ENCODE assay signal across 8 cellular contexts in genomic region chr17:42843358-42843934, GRCh38. TPM values are rescaled to one million over a fixed set of nuclear protein-coding genes. Genes with fewer than 3 reads are reported as not detected.
DNase-seq lines count a peak whose midpoint lies in the region; ATAC-seq lines count a peak whose summit lies in the region.

No MANE protein-coding gene starts in this region.

- H3K4me3 ChIP-seq in right cardiac atrium (ENCODE audit: low read length): no peak overlapping the region

- DNase-seq in 8988T (peak; percentile 41), GM04503 (ENCODE audit: low read depth) (peak; percentile 15), NCI-H2081 treated with DMSO at 0.1 percent for 48 hours (lab: John Stamatoyannopoulos, UW) (peak; percentile 33), amniotic epithelial cell (ENCODE audit: low read depth) (peak; percentile 66), right cardiac atrium (no peak), smooth muscle cell of the brain vasculature (ENCODE audit: low read depth, low spot score) (peak; percentile 23)

- no peaks in the 10 kb centered on the region for H3K27me3 ChIP-seq in right cardiac atrium (ENCODE audit: control insufficient read depth, insufficient read depth)

- 30% methylated on average over 6 of the region's 6 CpGs for WGBS in right cardiac atrium

- intact Hi-C loops in right cardiac atrium (cut with DNase I): loop anchor here in 3 of 4 donors (2.0 to 5.0 kb wide), 2 partner anchors 93 to 94 kb away; no protein-coding TSS in a partner anchor

- no peaks in the 10 kb centered on the region for H3K9me3 ChIP-seq in right cardiac atrium (ENCODE audit: control insufficient read depth, low read length)

- H3K4me1 ChIP-seq in right cardiac atrium (ENCODE audit: control insufficient read depth, insufficient read depth, low read length): no peaks in the 10 kb centered on the region

- no peak overlapping the region for H3K27ac ChIP-seq in right cardiac atrium (ENCODE audit: low read length)

- peak; percentile 51 to 60 for ATAC-seq in right cardiac atrium
- no peak for ATAC-seq in GM18867 (IDR thresholded peaks at IDR 0.05; ENCODE audit: unreplicated experiment)
- ATAC-seq in HG03432 (IDR thresholded peaks at IDR 0.05; ENCODE audit: unreplicated experiment): no peak

RNA-seq across cellular contexts. Expression of gene AOC2, which starts 0.9 kb away (rescaled TPM):
- under 1 TPM; 0.37 to 0.67 (median 0.51) TPM for total RNA-seq in right cardiac atrium
- 0.52 TPM for polyA plus RNA-seq in right cardiac atrium

RNA-seq across cellular contexts. Expression of gene AOC3, which starts 7.6 kb away (rescaled TPM):
- 10 to 100 TPM; 11.5 to 29.9 (median 24.9) TPM for total RNA-seq in right cardiac atrium
- polyA plus RNA-seq in right cardiac atrium: 29.1 TPM

RNA-seq across cellular contexts. Expression of gene PSME3, which starts 10.2 kb away (rescaled TPM):
- total RNA-seq in right cardiac atrium: 10 to 100 TPM; 61.0 to 82.0 (median 70.1) TPM
- polyA plus RNA-seq in right cardiac atrium: 57.6 TPM

RNA-seq across cellular contexts. Expression of gene BECN1, which starts 19.4 kb away (rescaled TPM):
- total RNA-seq in right cardiac atrium: 10 to 100 TPM; 69.6 to 88.1 (median 71.8) TPM
- polyA plus RNA-seq in right cardiac atrium: 54.3 TPM

RNA-seq across cellular contexts. Expression of gene CNTD1, which starts 44.8 kb away (rescaled TPM):
- total RNA-seq in right cardiac atrium: under 1 TPM in 2 of 4 donors, not detected in 2; 0.20 to 0.53 TPM
- polyA plus RNA-seq in right cardiac atrium: 0.59 TPM

Comparison
In these comparisons a context has a peak if more than half of its experiments do, and no peak if none do; other contexts are left out.
1. DNase-seq: peak in 8988T (single experiment), GM04503 (single experiment), NCI-H2081 treated with DMSO at 0.1 percent for 48 hours (single experiment), amniotic epithelial cell (single experiment) and smooth muscle cell of the brain vasculature (single experiment); none in right cardiac atrium (0 of 3).
2. ATAC-seq: peak in right cardiac atrium (2 of 2); none in GM18867 (single experiment) and HG03432 (single experiment).